ENCODE assay signal across 8 cellular contexts in genomic region chr4:158769175-158769831, GRCh38. TPM values are rescaled to one million over a fixed set of nuclear protein-coding genes. Genes with fewer than 3 reads are reported as not detected.
A peak's percentile ranks its signal among the peaks of the same experiment; 100 is the strongest.
DNase-seq lines count a peak whose midpoint lies in the region; ATAC-seq and TF ChIP-seq lines count a peak whose summit lies in the region.

No MANE protein-coding gene starts in this region.

- intact Hi-C loops in mucosa of descending colon (cut with DNase I, micrococcal nuclease): no loop called here

- H3K27me3 ChIP-seq in H9 (ENCODE audit: insufficient read depth, low read length) (no peaks in the 10 kb centered on the region), endocrine pancreas (ENCODE audit: control insufficient read depth, insufficient read depth, low read length) (no peaks in the 10 kb centered on the region)

- H2BK5ac ChIP-seq in H9 (ENCODE audit: insufficient read length, low read length): no peak overlapping the region

- H3K27ac ChIP-seq in H9 (ENCODE audit: insufficient read length, low read depth, low read length): no peak overlapping the region

- peak; percentile 63 for DNase-seq in EH (ENCODE audit: low read depth)
- DNase-seq in H9: peak; percentile 48
- peak; percentile 51 for DNase-seq in M059J (ENCODE audit: low read depth)
- DNase-seq in activated CD8-positive, alpha-beta memory T cell treated with anti-CD3 and anti-CD28 coated beads for 4 hours (ENCODE audit: low read depth in 2 of 2): peak; percentile 2 to 6
- DNase-seq in mucosa of descending colon: peak; percentile 50 to 76 (median 71)
- DNase-seq in stimulated activated naive B cell treated with anti-CD40 and anti-IgM and Interleukin-4, amounts not matched to agents 10 μg/mL and 1 μg/mL and 100 μg/mL, for 72 hours: peak; percentile 7
- DNase-seq in NCI-H1694 (lab: John Stamatoyannopoulos, UW): no peak

- no peak overlapping the region for H2AFZ ChIP-seq in H9 (ENCODE audit: low read length)

- H2BK15ac ChIP-seq in H9 (ENCODE audit: low read depth, low read length): no peak overlapping the region

- H3K9ac ChIP-seq in H9 (ENCODE audit: extremely low read depth, insufficient read length, low read length) (peak overlapping the region; percentile 74), endocrine pancreas (ENCODE audit: control insufficient read depth, insufficient read depth, low read length) (peak overlapping the region; percentile 89)

- H4K8ac ChIP-seq in H9 (replicated peaks; ENCODE audit: insufficient read length, low read depth, low read length): no peak overlapping the region

- no peak overlapping the region for H2BK12ac ChIP-seq in H9 (ENCODE audit: insufficient read length, low read depth, low read length)

- H4K91ac ChIP-seq in H9 (ENCODE audit: insufficient read length, low read depth, low read length): no peak overlapping the region

- H4K20me1 ChIP-seq in H9 (ENCODE audit: control insufficient read depth, insufficient read depth, insufficient read length): no peaks in the 10 kb centered on the region

- H3K9me3 ChIP-seq in H9 (ENCODE audit: control insufficient read depth, low read depth, low read length): no peaks in the 10 kb centered on the region
- no peaks in the 10 kb centered on the region for H3K9me3 ChIP-seq in endocrine pancreas (ENCODE audit: control insufficient read depth, low read length)
- no peaks in the 10 kb centered on the region for H3K9me3 ChIP-seq in mucosa of descending colon

- H3T11ph ChIP-seq in H9 (ENCODE audit: low read length): no peak overlapping the region

- peaks cover 5% of the 10 kb centered on the region for H3K23me2 ChIP-seq in H9 (ENCODE audit: insufficient read length, low read depth, low read length, poor library complexity, severe bottlenecking)

- peak overlapping the region in 1 of 3 experiments; percentile 75; a peak in 2 of 7 replicates for H3K27ac Mint-ChIP-seq in H9
- peak overlapping the region; percentile 89 for H3K27ac Mint-ChIP-seq in stimulated activated naive B cell treated with anti-CD40 and anti-IgM and Interleukin-4, amounts not matched to agents 10 μg/mL and 1 μg/mL and 100 μg/mL, for 72 hours

- H3K4me3 Mint-ChIP-seq in H9: peak overlapping the region; percentile 93 to 98
- H3K4me3 Mint-ChIP-seq in stimulated activated naive B cell treated with anti-CD40 and anti-IgM and Interleukin-4, amounts not matched to agents 10 μg/mL and 1 μg/mL and 100 μg/mL, for 72 hours: peak overlapping the region; percentile 93 to 94

- no CpG with 5 or more reads among the region's 47 CpGs for WGBS in H9 (ENCODE audit: extremely low coverage, insufficient read length, low lambda C conversion rate)

- peak overlapping the region; percentile 99 for H3K4me2 ChIP-seq in H9 (ENCODE audit: insufficient read depth, insufficient read length, low read length)

- H3K9me3 Mint-ChIP-seq in H9: no peaks in the 10 kb centered on the region; a peak in 1 of 5 replicates
- H3K9me3 Mint-ChIP-seq in stimulated activated naive B cell treated with anti-CD40 and anti-IgM and Interleukin-4, amounts not matched to agents 10 μg/mL and 1 μg/mL and 100 μg/mL, for 72 hours: no peaks in the 10 kb centered on the region

- no peaks in the 10 kb centered on the region for H3K36me3 ChIP-seq in endocrine pancreas (ENCODE audit: control insufficient read depth, insufficient read depth, low read length)
- no peaks in the 10 kb centered on the region for H3K36me3 ChIP-seq in mucosa of descending colon (ENCODE audit: low read depth)

- no peak overlapping the region for H3K23ac ChIP-seq in H9 (ENCODE audit: insufficient read length, low read depth, low read length)

- H2BK120ac ChIP-seq in H9 (ENCODE audit: low read depth, low read length, poor library complexity, severe bottlenecking): no peak overlapping the region

- H3K4me1 ChIP-seq in H9 (ENCODE audit: insufficient read depth, low read length) (no peaks in the 10 kb centered on the region), endocrine pancreas (ENCODE audit: control insufficient read depth, insufficient read depth, low read length) (peaks cover 30% of the 10 kb centered on the region), mucosa of descending colon (ENCODE audit: low read depth) (peaks cover 16% of the 10 kb centered on the region)

- no peak overlapping the region for H3K4ac ChIP-seq in H9 (ENCODE audit: low read depth, low read length)

- H3K27me3 Mint-ChIP-seq in H9 (ENCODE audit: low read depth): peaks cover 20% of the 10 kb centered on the region
- peaks cover 65 to 68% of the 10 kb centered on the region in 2 donors for H3K27me3 Mint-ChIP-seq in stimulated activated naive B cell treated with anti-CD40 and anti-IgM and Interleukin-4, amounts not matched to agents 10 μg/mL and 1 μg/mL and 100 μg/mL, for 72 hours

- no peak overlapping the region for H3K56ac ChIP-seq in H9 (ENCODE audit: insufficient read length, low read depth, low read length)

- H3K14ac ChIP-seq in H9 (ENCODE audit: insufficient read depth, low read length): peak overlapping the region; percentile 77

- H3K4me3 ChIP-seq in endocrine pancreas (ENCODE audit: control insufficient read depth, insufficient read depth, low read length) (peak overlapping the region; percentile 98), mucosa of descending colon (peak overlapping the region; percentile 59)

- no peaks in the 10 kb centered on the region for H3K79me2 ChIP-seq in H9 (ENCODE audit: insufficient read depth, low read length)

- no peak overlapping the region for H3K18ac ChIP-seq in H9 (ENCODE audit: insufficient read length, low read depth, low read length)

- no peak overlapping the region for H4K5ac ChIP-seq in H9 (ENCODE audit: insufficient read length, low read depth, low read length)

- no peaks in the 10 kb centered on the region; a peak in 1 of 7 replicates for H3K36me3 Mint-ChIP-seq in H9 (ENCODE audit: insufficient read depth in 1 of 3, low read depth in 3 of 3)
- peaks cover 0 to 2% of the 10 kb centered on the region in 2 donors for H3K36me3 Mint-ChIP-seq in stimulated activated naive B cell treated with anti-CD40 and anti-IgM and Interleukin-4, amounts not matched to agents 10 μg/mL and 1 μg/mL and 100 μg/mL, for 72 hours

- TF ChIP-seq CTCF in H9 (conservative IDR thresholded peaks at IDR 0.05) (no peak), mucosa of descending colon (IDR thresholded peaks at IDR 0.05) (no peak)

- peaks cover 22 to 23% of the 10 kb centered on the region in 2 experiments for H3K4me1 Mint-ChIP-seq in H9
- peaks cover 5% of the 10 kb centered on the region in 2 donors for H3K4me1 Mint-ChIP-seq in stimulated activated naive B cell treated with anti-CD40 and anti-IgM and Interleukin-4, amounts not matched to agents 10 μg/mL and 1 μg/mL and 100 μg/mL, for 72 hours

- no peak overlapping the region for H2AK5ac ChIP-seq in H9 (ENCODE audit: insufficient read length, low read length)

- ATAC-seq in mucosa of descending colon: peak; percentile 42
- peak; percentile 49 to 51 for ATAC-seq in stimulated activated naive B cell treated with anti-CD40 and anti-IgM and Interleukin-4, amounts not matched to agents 10 μg/mL and 1 μg/mL and 100 μg/mL, for 72 hours (replicated peaks)

- no peak overlapping the region for H2BK20ac ChIP-seq in H9 (ENCODE audit: low read depth, low read length, poor library complexity, severe bottlenecking)

- H3K79me1 ChIP-seq in H9 (ENCODE audit: insufficient read depth, low read depth, low read length, poor library complexity, severe bottlenecking): no peaks in the 10 kb centered on the region

RNA-seq across cellular contexts. Expression of gene FNIP2, which starts 0.5 kb away (rescaled TPM):
- total RNA-seq in H9 (2021) (9.6 and 11.4 TPM in 2 replicates), mucosa of descending colon (10 to 100 TPM; 61.8 to 94.1 (median 73.4) TPM)
- 6.8 and 15.2 TPM in 2 replicates for total RNA-seq in M059J (2014; rRNA removed; shearing (Covaris generic))

RNA-seq across cellular contexts. Expression of gene PPID, which starts 46.1 kb away (rescaled TPM):
- total RNA-seq in H9 (2021) (50.2 and 53.5 TPM in 2 replicates), mucosa of descending colon (10 to 100 TPM; 19.7 to 23.9 (median 22.2) TPM)
- 40.1 and 41.4 TPM in 2 replicates for total RNA-seq in M059J (2014; rRNA removed; shearing (Covaris generic))
